In genomic region chr9:88053888-88054501, GRCh38 we compare ENCODE assay signal across 30 cellular contexts.
DNase-seq lines count a peak whose midpoint lies in the region; ATAC-seq, FAIRE-seq and TF ChIP-seq lines count a peak whose summit lies in the region.
"Had no signal": no experiment of that assay in that cellular context is flagged by ENCODE, and none has a peak within 500 bp of the region (broad histone marks: within the 10 kb centered on the region; RNA-seq: fewer than 3 reads in every experiment).

No MANE protein-coding gene starts in this region.

- no peaks in the 10 kb centered on the region for H3K27me3 Mint-ChIP-seq in activated naive CD4-positive, alpha-beta T cell treated with anti-CD3 and anti-CD28 coated beads, Interleukin-2, amount 10 ng/mL, durations not matched to agents 7 days and 5 days
- H3K27me3 Mint-ChIP-seq: B cell had no signal

- peak; percentile 46 to 69 for ATAC-seq in right cardiac atrium
- no peak for ATAC-seq in K562
- ATAC-seq in HepG2, result no peak
- ATAC-seq: CD8-positive, alpha-beta T cell; PC-3 had no signal

- no peak overlapping the region for H3K27ac Mint-ChIP-seq in activated naive CD4-positive, alpha-beta T cell treated with anti-CD3 and anti-CD28 coated beads, Interleukin-2, amount 10 ng/mL, durations not matched to agents 7 days and 5 days
- H3K27ac Mint-ChIP-seq: B cell; CD8-positive, alpha-beta T cell had no signal

- no peak overlapping the region for H3K4me3 Mint-ChIP-seq in activated naive CD4-positive, alpha-beta T cell treated with anti-CD3 and anti-CD28 coated beads, Interleukin-2, amount 10 ng/mL, durations not matched to agents 7 days and 5 days
- H3K4me3 Mint-ChIP-seq: B cell; CD8-positive, alpha-beta T cell had no signal

- intact Hi-C loops in right cardiac atrium (cut with DNase I) (no loop called here), left ventricle myocardium inferior (cut with micrococcal nuclease) (no loop called here), K562 (cut with micrococcal nuclease) (no loop called here), HepG2 (cut with micrococcal nuclease; ENCODE audit: unreplicated experiment) (no loop called here)

- in situ Hi-C loops in K562 (cut with MboI), result loop anchor here (10.0 kb wide), 1 partner anchor 379 kb away; no protein-coding TSS in a partner anchor
- in situ Hi-C loops in HepG2 (cut with HindIII; ENCODE audit: extremely low pct_ligation_motif_present, low pct_unique_long_range_greater_than_20kb), result no loop called here

- H3K4me2 ChIP-seq in K562 (ENCODE audit: insufficient read depth, low read length) (no peak overlapping the region), HepG2 (ENCODE audit: low read depth, low read length) (no peak overlapping the region)
- H3K4me2 ChIP-seq: SK-N-SH had no signal

- no peak for TF ChIP-seq EP300 in K562 (IDR thresholded peaks at IDR 0.05; ENCODE audit: low read length)
- no peak for TF ChIP-seq EP300 in HepG2 (IDR thresholded peaks at IDR 0.05; ENCODE audit: low read depth in 2 of 2, low read length in 2 of 2)
- no peak for TF ChIP-seq EP300 in HepG2 (CRISPR knock-in tag; IDR thresholded peaks at IDR 0.05; ENCODE audit: borderline replicate concordance)

- H3K27ac ChIP-seq in right cardiac atrium (ENCODE audit: low read length) (no peak overlapping the region), left ventricle myocardium inferior (replicated peaks) (no peak overlapping the region), K562 (ENCODE audit: extremely low read depth, low read depth, low read length) (no peak overlapping the region), HepG2 (ENCODE audit: extremely low read length, insufficient read depth, low read length) (no peak overlapping the region)
- H3K27ac ChIP-seq: 22Rv1, C4-2B, HL-60 had no signal

- CTCF ChIA-PET in K562 (lab: Yijun Ruan, JAX; ENCODE audit: low intra/inter-chr PET ratio), result no interaction called here
- CTCF ChIA-PET in HepG2 (lab: Yijun Ruan, JAX; ENCODE audit: low intra/inter-chr PET ratio, low total read pairs), result no interaction called here
- CTCF ChIA-PET in activated naive CD4-positive, alpha-beta T cell treated with anti-CD3 and anti-CD28 coated beads, Interleukin-2, amount 10 ng/mL, durations not matched to agents 7 days and 5 days (lab: Charles Lee), result no interaction called here

- H3K4me1 ChIP-seq in right cardiac atrium (ENCODE audit: control insufficient read depth, insufficient read depth, low read length), result no peaks in the 10 kb centered on the region
- H3K4me1 ChIP-seq in left ventricle myocardium inferior, result peaks cover 6% of the 10 kb centered on the region
- H3K4me1 ChIP-seq in K562 (replicated peaks in 1 of 2; ENCODE audit: control insufficient read depth in 2 of 2, insufficient read depth in 2 of 2, low read length in 2 of 2), result no peaks in the 10 kb centered on the region
- no peaks in the 10 kb centered on the region for H3K4me1 ChIP-seq in HepG2 (ENCODE audit: insufficient read depth, low read length)
- H3K4me1 ChIP-seq: HAP-1 had no signal

- BruUV-seq in K562 (replicated peaks; lab: Mats Ljungman, UMichigan) (no TSS peak), HepG2 (replicated peaks; lab: Mats Ljungman, UMichigan) (no TSS peak)

- H3K36me3 ChIP-seq in left ventricle myocardium inferior, result no peaks in the 10 kb centered on the region
- no peaks in the 10 kb centered on the region for H3K36me3 ChIP-seq in K562 (ENCODE audit: control insufficient read depth, insufficient read depth, low read length)
- H3K36me3 ChIP-seq in HepG2 (replicated peaks in 1 of 2; ENCODE audit: control insufficient read depth in 1 of 2, insufficient read depth in 2 of 2, low read length in 2 of 2), result no peaks in the 10 kb centered on the region
- H3K36me3 ChIP-seq: HAP-1 had no signal

- FAIRE-seq in K562 (lab: Jason Lieb, UNC) (no peak), HepG2 (lab: Jason Lieb, UNC) (no peak)
- FAIRE-seq: GM12891 had no signal

- TF ChIP-seq RAD21 in K562 (CRISPR knock-in tag; conservative IDR thresholded peaks at IDR 0.05 in 1 of 2, IDR thresholded peaks at IDR 0.05 in 1 of 2) (no peak), HepG2 (CRISPR knock-in tag; IDR thresholded peaks at IDR 0.05) (no peak)

- WGBS in right cardiac atrium, result 66% methylated on average over 9 of the region's 9 CpGs
- WGBS in K562 (ENCODE audit: insufficient coverage, low coverage, missing lambda C conversion rate), result 5% methylated on average over 7 of the region's 9 CpGs
- WGBS in HepG2 (ENCODE audit: low lambda C conversion rate), result 43% methylated on average over 9 of the region's 9 CpGs

- POLR2A ChIA-PET in K562 (lab: Yijun Ruan, JAX) (no interaction called here), HepG2 (lab: Yijun Ruan, JAX) (no interaction called here)

- H3K4me3 ChIP-seq in right cardiac atrium (ENCODE audit: low read length) (no peak overlapping the region), left ventricle myocardium inferior (no peak overlapping the region), K562 (no peak overlapping the region), HepG2 (replicated peaks in 1 of 3; ENCODE audit: insufficient read depth in 1 of 3, low read depth in 2 of 3, low read length in 3 of 3) (no peak overlapping the region)
- H3K4me3 ChIP-seq: HAP-1 had no signal

- no peak for DNase-seq in right cardiac atrium
- DNase-seq in left ventricle myocardium inferior, result no peak
- DNase-seq in K562 (ENCODE audit: extremely low read depth in 1 of 4, low spot score in 3 of 4), result peak in 1 of 4 experiments; percentile 2
- no peak for DNase-seq in HepG2 (ENCODE audit: low spot score)
- no peak for DNase-seq in Kasumi-1 (lab: John Stamatoyannopoulos, UW)
- no peak for DNase-seq in LoVo (ENCODE audit: low spot score)
- no peak for DNase-seq in activated naive CD4-positive, alpha-beta T cell treated with anti-CD3 and anti-CD28 coated beads, Interleukin-2, amount 10 ng/mL, durations not matched to agents 7 days and 5 days
- DNase-seq: CD8-positive, alpha-beta T cell; DMS 273 treated with DMSO at 0.1 percent for 48 hours; DMS79; EL; GDM1; GOT3; MM.1S; NCI-H1048; NCI-H1417 treated with DMSO at 0.1 percent for 48 hours; NCI-H1694 treated with DMSO at 0.1 percent for 48 hours; NCI-H2081; NCI-H2171; NCI-H226; NCI-H510A treated with DMSO at 0.1 percent for 48 hours; NCI-H774; PC-3; SK-N-SH had no signal

- H3K9me3 ChIP-seq in right cardiac atrium (ENCODE audit: control insufficient read depth, low read length) (no peaks in the 10 kb centered on the region), left ventricle myocardium inferior (replicated peaks) (no peaks in the 10 kb centered on the region), K562 (replicated peaks; ENCODE audit: control insufficient read depth, insufficient read depth, low read depth, low read length) (no peaks in the 10 kb centered on the region), HepG2 (ENCODE audit: low read length) (no peaks in the 10 kb centered on the region)
- H3K9me3 ChIP-seq: HAP-1, SK-N-SH had no signal

- H2AFZ ChIP-seq in K562 (ENCODE audit: low read depth, low read length) (no peak overlapping the region), HepG2 (ENCODE audit: low read length) (no peak overlapping the region)

- H3K79me2 ChIP-seq in K562 (ENCODE audit: control insufficient read depth, insufficient read depth, low read length) (no peaks in the 10 kb centered on the region), HepG2 (ENCODE audit: insufficient read depth, low read length) (no peaks in the 10 kb centered on the region)

- peaks cover 7% of the 10 kb centered on the region for H3K9me3 Mint-ChIP-seq in activated naive CD4-positive, alpha-beta T cell treated with anti-CD3 and anti-CD28 coated beads, Interleukin-2, amount 10 ng/mL, durations not matched to agents 7 days and 5 days
- H3K9me3 Mint-ChIP-seq: CD8-positive, alpha-beta T cell had no signal

- no peak for TF ChIP-seq POLR2A in K562 (conservative IDR thresholded peaks at IDR 0.05)
- no peak for TF ChIP-seq POLR2A in HepG2 (IDR thresholded peaks at IDR 0.05; ENCODE audit: insufficient read depth in 1 of 2, low read depth in 2 of 2, low read length in 2 of 2)

- no peaks in the 10 kb centered on the region for H3K9me1 ChIP-seq in K562 (ENCODE audit: control insufficient read depth, insufficient read depth, low read length)

- H3K27me3 ChIP-seq in right cardiac atrium (ENCODE audit: control insufficient read depth, insufficient read depth) (no peaks in the 10 kb centered on the region), left ventricle myocardium inferior (ENCODE audit: low read depth) (no peaks in the 10 kb centered on the region), K562 (ENCODE audit: control insufficient read depth in 2 of 2, insufficient read depth in 2 of 2, low read length in 2 of 2) (no peaks in the 10 kb centered on the region), HepG2 (ENCODE audit: control insufficient read depth in 1 of 2, insufficient read depth in 2 of 2, low read length in 2 of 2) (peaks cover 0 to 2% of the 10 kb centered on the region in 2 experiments; a peak in 1 of 5 replicates)

- H4K20me1 ChIP-seq in K562 (replicated peaks; ENCODE audit: control insufficient read depth, insufficient read depth, low read length) (no peaks in the 10 kb centered on the region), HepG2 (ENCODE audit: insufficient read depth, low read length) (no peaks in the 10 kb centered on the region)

- H3K4me1 Mint-ChIP-seq in activated naive CD4-positive, alpha-beta T cell treated with anti-CD3 and anti-CD28 coated beads, Interleukin-2, amount 10 ng/mL, durations not matched to agents 7 days and 5 days, result peaks cover 4% of the 10 kb centered on the region
- H3K4me1 Mint-ChIP-seq: B cell had no signal

- no peaks in the 10 kb centered on the region for H3K36me3 Mint-ChIP-seq in activated naive CD4-positive, alpha-beta T cell treated with anti-CD3 and anti-CD28 coated beads, Interleukin-2, amount 10 ng/mL, durations not matched to agents 7 days and 5 days
- H3K36me3 Mint-ChIP-seq: CD8-positive, alpha-beta T cell had no signal

- H3K9ac ChIP-seq in K562 (ENCODE audit: insufficient read depth in 1 of 2, low read depth in 2 of 2, low read length in 2 of 2), result no peak overlapping the region
- no peak overlapping the region for H3K9ac ChIP-seq in HepG2 (ENCODE audit: insufficient read depth, low read depth, low read length)
- H3K9ac ChIP-seq: SK-N-SH had no signal

- no peak for TF ChIP-seq CTCF in left ventricle myocardium inferior (IDR thresholded peaks at IDR 0.05; ENCODE audit: borderline replicate concordance)
- TF ChIP-seq CTCF in K562 (IDR thresholded peaks at IDR 0.05 in 2 of 3, conservative IDR thresholded peaks at IDR 0.05 in 1 of 3; ENCODE audit: insufficient read depth in 2 of 3, low read depth in 1 of 3, low read length in 3 of 3), result no peak
- TF ChIP-seq CTCF in HepG2 (CRISPR knock-in tag; IDR thresholded peaks at IDR 0.05), result no peak

TF ChIP-seq in K562, 482 proteins besides CTCF, POLR2A, EP300 and RAD21 (continues in another document):
- TF ChIP-seq, protein P1, sequence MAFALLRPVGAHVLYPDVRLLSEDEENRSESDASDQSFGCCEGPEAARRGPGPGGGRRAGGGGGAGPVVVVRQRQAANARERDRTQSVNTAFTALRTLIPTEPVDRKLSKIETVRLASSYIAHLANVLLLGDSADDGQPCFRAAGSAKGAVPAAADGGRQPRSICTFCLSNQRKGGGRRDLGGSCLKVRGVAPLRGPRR (CRISPR knock-in tag; IDR thresholded peaks at IDR 0.05), result no peak

TF ChIP-seq in HepG2, 621 proteins besides CTCF, POLR2A, EP300 and RAD21 (continues in another document):
- TF ChIP-seq FOSL2 (CRISPR knock-in tag; IDR thresholded peaks at IDR 0.05), result no peak
- no peak for TF ChIP-seq ZNF572 (CRISPR knock-in tag; IDR thresholded peaks at IDR 0.05)
- no peak for TF ChIP-seq SRF (IDR thresholded peaks at IDR 0.05; ENCODE audit: low read depth, low read length)
- peak; percentile 90 for TF ChIP-seq ZNF792 (CRISPR knock-in tag; IDR thresholded peaks at IDR 0.05)

Comparison
In these comparisons a context has a peak if more than half of its experiments do, and no peak if none do; other contexts are left out.
1. ATAC-seq: peak in right cardiac atrium (2 of 2); none in K562 (single experiment) and HepG2 (single experiment).